ENCODE assay signal across 17 cellular contexts in genomic region chr2:119253114-119253702, GRCh38. TPM values are rescaled to one million over a fixed set of nuclear protein-coding genes. Genes with fewer than 3 reads are reported as not detected.
DNase-seq lines count a peak whose midpoint lies in the region; ATAC-seq and TF ChIP-seq lines count a peak whose summit lies in the region.
"Had no signal": no experiment of that assay in that cellular context is flagged by ENCODE, and none has a peak within 500 bp of the region (broad histone marks: within the 10 kb centered on the region; RNA-seq: fewer than 3 reads in every experiment).

No MANE protein-coding gene starts in this region.

- peak overlapping the region; percentile 60 to 97 for H3K4ac ChIP-seq in mesenchymal stem cell (ENCODE audit: low read depth in 1 of 2, low read length in 2 of 2)

- H3K4me3 ChIP-seq in AG04450 (ENCODE audit: low read depth, low read length) (no peak overlapping the region), Panc1 (ENCODE audit: low read depth in 2 of 2, low read length in 2 of 2) (no peak overlapping the region), mesenchymal stem cell (ENCODE audit: insufficient read depth in 1 of 2, low read depth in 1 of 2, low read length in 2 of 2) (peak overlapping the region in 1 of 2 experiments; percentile 7), MM.1S (ENCODE audit: low read length) (no peak overlapping the region)
- H3K4me3 ChIP-seq: HAP-1, lower lobe of right lung had no signal

- H4K91ac ChIP-seq in mesenchymal stem cell (ENCODE audit: low read length): no peak overlapping the region

- peak overlapping the region; percentile 6 to 75 for H3K18ac ChIP-seq in mesenchymal stem cell (ENCODE audit: low read depth in 1 of 2, low read length in 2 of 2)

- 76% methylated on average over 1 of the region's 2 CpGs for WGBS in mesenchymal stem cell

- peak overlapping the region in 1 of 2 experiments; percentile 83 for H2BK12ac ChIP-seq in mesenchymal stem cell (ENCODE audit: low read length in 2 of 2)

- POLR2A ChIA-PET in AG04450 (lab: Yijun Ruan, JAX) (interaction anchor here (0.7 to 1.4 kb wide), 2 partner anchors 12 to 22 kb away, joined by 3 to 6 read pairs; no protein-coding TSS in a partner anchor), Panc1 (lab: Charles Lee) (no interaction called here)
- POLR2A ChIA-PET in activated CD4-positive, alpha-beta memory T cell treated with anti-CD3 and anti-CD28 coated beads, Interleukin-2, amount 10 ng/mL, durations not matched to agents 7 days and 5 days (lab: Charles Lee): no interaction called here

- intact Hi-C loops in Panc1 (cut with micrococcal nuclease; ENCODE audit: unreplicated experiment): no loop called here

- H3K9me3 ChIP-seq in AG04450 (ENCODE audit: control insufficient read depth, insufficient read depth, low read length): no peaks in the 10 kb centered on the region
- no peaks in the 10 kb centered on the region for H3K9me3 ChIP-seq in Panc1 (ENCODE audit: control insufficient read depth, insufficient read depth, low read depth, low read length)
- H3K9me3 ChIP-seq in mesenchymal stem cell (ENCODE audit: control insufficient read depth, low read length): no peaks in the 10 kb centered on the region
- H3K9me3 ChIP-seq in MM.1S (replicated peaks; ENCODE audit: insufficient read depth, low read length): no peaks in the 10 kb centered on the region
- H3K9me3 ChIP-seq: HAP-1, lower lobe of right lung had no signal

- H2AFZ ChIP-seq in mesenchymal stem cell (ENCODE audit: low read depth, low read length) (no peak overlapping the region), MM.1S (ENCODE audit: low read length) (no peak overlapping the region)

- in situ Hi-C loops in Panc1 (cut with HindIII; ENCODE audit: low pct_unique_long_range_greater_than_20kb, low sequenced_read_pairs): no loop called here

- no peaks in the 10 kb centered on the region for H4K20me1 ChIP-seq in MM.1S (ENCODE audit: insufficient read depth, low read length)

- no peak overlapping the region for H4K8ac ChIP-seq in mesenchymal stem cell (ENCODE audit: low read length)

- no peak overlapping the region for H3K27ac Mint-ChIP-seq in activated CD4-positive, alpha-beta memory T cell treated with anti-CD3 and anti-CD28 coated beads, Interleukin-2, amount 10 ng/mL, durations not matched to agents 7 days and 5 days
- H3K27ac Mint-ChIP-seq: activated CD8-positive, alpha-beta T cell treated with anti-CD3 and anti-CD28 coated beads for 36 hours had no signal

- H3K4me1 ChIP-seq in Panc1 (ENCODE audit: control insufficient read depth, insufficient read depth, low read length): peaks cover 54% of the 10 kb centered on the region
- peaks cover 66% of the 10 kb centered on the region for H3K4me1 ChIP-seq in mesenchymal stem cell (ENCODE audit: control insufficient read depth, insufficient read depth, low read depth, low read length)
- no peaks in the 10 kb centered on the region for H3K4me1 ChIP-seq in MM.1S (ENCODE audit: low read length)
- H3K4me1 ChIP-seq: lower lobe of right lung had no signal

- H3K27ac ChIP-seq in AG04450 (ENCODE audit: low read depth, low read length): peak overlapping the region; percentile 94
- H3K27ac ChIP-seq in Panc1 (ENCODE audit: low read length): peak overlapping the region; percentile 86
- H3K27ac ChIP-seq in mesenchymal stem cell (ENCODE audit: low read length, poor library complexity, severe bottlenecking): peak overlapping the region; percentile 98
- H3K27ac ChIP-seq in MM.1S (ENCODE audit: low read length): no peak overlapping the region
- H3K27ac ChIP-seq: lower lobe of right lung had no signal

- ATAC-seq in Panc1 (peak; percentile 13; the same call in 1 of the 2 replicates), HG02981 (IDR thresholded peaks at IDR 0.05; ENCODE audit: unreplicated experiment) (no peak)
- ATAC-seq: activated CD8-positive, alpha-beta T cell treated with anti-CD3 and anti-CD28 coated beads for 36 hours; lower lobe of right lung had no signal

- H3K14ac ChIP-seq in mesenchymal stem cell (ENCODE audit: low read length in 2 of 2): no peak overlapping the region

- H3K79me1 ChIP-seq in mesenchymal stem cell (replicated peaks; ENCODE audit: low read length, poor library complexity, severe bottlenecking): peaks cover 33% of the 10 kb centered on the region

- no peaks in the 10 kb centered on the region for H3K36me3 Mint-ChIP-seq in activated CD4-positive, alpha-beta memory T cell treated with anti-CD3 and anti-CD28 coated beads, Interleukin-2, amount 10 ng/mL, durations not matched to agents 7 days and 5 days (ENCODE audit: low read depth)

- H3K4me1 Mint-ChIP-seq in activated CD4-positive, alpha-beta memory T cell treated with anti-CD3 and anti-CD28 coated beads, Interleukin-2, amount 10 ng/mL, durations not matched to agents 7 days and 5 days: no peaks in the 10 kb centered on the region

- H3K36me3 ChIP-seq in Panc1 (ENCODE audit: control insufficient read depth, insufficient read depth, low read length) (no peaks in the 10 kb centered on the region; the same call in 1 of the 2 replicates), mesenchymal stem cell (ENCODE audit: control insufficient read depth in 1 of 2, insufficient read depth in 2 of 2, low read depth in 1 of 2, low read length in 2 of 2) (peaks cover 37 to 58% of the 10 kb centered on the region in 2 experiments), MM.1S (replicated peaks; ENCODE audit: insufficient read depth, low read length) (no peaks in the 10 kb centered on the region)
- H3K36me3 ChIP-seq: lower lobe of right lung had no signal

- TF ChIP-seq CTCF in AG04450 (IDR thresholded peaks at IDR 0.05; ENCODE audit: low read depth, low read length) (no peak), Panc1 (IDR thresholded peaks at IDR 0.05) (no peak), MM.1S (IDR thresholded peaks at IDR 0.05; ENCODE audit: low read length) (no peak)

- no peaks in the 10 kb centered on the region for H3K9me2 ChIP-seq in MM.1S (replicated peaks; ENCODE audit: insufficient read depth, low read length)

- peak overlapping the region; percentile 79 for H2BK5ac ChIP-seq in mesenchymal stem cell (ENCODE audit: low read depth, low read length, poor library complexity, severe bottlenecking)

- H3K4me2 ChIP-seq in mesenchymal stem cell (ENCODE audit: low read length, poor library complexity, severe bottlenecking) (no peak overlapping the region), MM.1S (ENCODE audit: low read depth, low read length) (no peak overlapping the region)

- DNase-seq in AG04450 (ENCODE audit: low read depth, low spot score) (no peak), Panc1 (ENCODE audit: low read depth, low spot score) (no peak), dermis blood vessel endothelial cell (peak; percentile 37), mesenchymal stem cell (peak; percentile 72), NCI-H69 (lab: John Stamatoyannopoulos, UW) (no peak), MM.1S (no peak)
- DNase-seq in activated CD4-positive, alpha-beta memory T cell treated with anti-CD3 and anti-CD28 coated beads, Interleukin-2, amount 10 ng/mL, durations not matched to agents 7 days and 5 days: no peak
- DNase-seq: activated CD8-positive, alpha-beta T cell treated with anti-CD3 and anti-CD28 coated beads for 36 hours; activated naive CD4-positive, alpha-beta T cell; cortex of kidney; lower lobe of right lung; NCI-H1092; NCI-H2227 treated with DMSO at 0.1 percent for 48 hours; stimulated activated CD4-positive, alpha-beta T cell treated with anti-CD3 and anti-CD28 coated beads, Interleukin-15, amount 100 ng/mL, for 24 hours; T-helper 9 cell had no signal

- no peaks in the 10 kb centered on the region for H3K27me3 ChIP-seq in AG04450 (ENCODE audit: control insufficient read depth, insufficient read depth, low read length)
- H3K27me3 ChIP-seq in Panc1 (ENCODE audit: control insufficient read depth, insufficient read depth, low read length): no peaks in the 10 kb centered on the region
- H3K27me3 ChIP-seq in mesenchymal stem cell (ENCODE audit: control insufficient read depth in 1 of 2, insufficient read depth in 1 of 2, low read length in 2 of 2): no peaks in the 10 kb centered on the region
- H3K27me3 ChIP-seq in MM.1S (replicated peaks; ENCODE audit: insufficient read depth, low read length): no peaks in the 10 kb centered on the region

- peak overlapping the region; percentile 76 for H3K9ac ChIP-seq in mesenchymal stem cell (ENCODE audit: low read length)
- H3K9ac ChIP-seq in MM.1S (ENCODE audit: low read length): no peak overlapping the region

- no peaks in the 10 kb centered on the region for H3K27me3 Mint-ChIP-seq in activated CD4-positive, alpha-beta memory T cell treated with anti-CD3 and anti-CD28 coated beads, Interleukin-2, amount 10 ng/mL, durations not matched to agents 7 days and 5 days

- H3K23ac ChIP-seq in mesenchymal stem cell (ENCODE audit: low read length in 2 of 2): no peak overlapping the region

- H3F3A ChIP-seq in MM.1S (ENCODE audit: insufficient read depth, low read length): no peaks in the 10 kb centered on the region

- CTCF ChIA-PET in AG04450 (lab: Charles Lee): no interaction called here
- CTCF ChIA-PET in Panc1 (lab: Charles Lee): no interaction called here
- CTCF ChIA-PET in activated CD4-positive, alpha-beta memory T cell treated with anti-CD3 and anti-CD28 coated beads, Interleukin-2, amount 10 ng/mL, durations not matched to agents 7 days and 5 days (lab: Charles Lee): no interaction called here

- no peaks in the 10 kb centered on the region for H3K79me2 ChIP-seq in MM.1S (ENCODE audit: low read length)

- no TSS peak for BruUV-seq in Panc1 (replicated peaks; lab: Mats Ljungman, UMichigan)

- H3K9me3 Mint-ChIP-seq in activated CD4-positive, alpha-beta memory T cell treated with anti-CD3 and anti-CD28 coated beads, Interleukin-2, amount 10 ng/mL, durations not matched to agents 7 days and 5 days: no peaks in the 10 kb centered on the region
- H3K9me3 Mint-ChIP-seq: activated CD8-positive, alpha-beta T cell treated with anti-CD3 and anti-CD28 coated beads for 36 hours had no signal

- no peak overlapping the region for H3K4me3 Mint-ChIP-seq in activated CD4-positive, alpha-beta memory T cell treated with anti-CD3 and anti-CD28 coated beads, Interleukin-2, amount 10 ng/mL, durations not matched to agents 7 days and 5 days
- H3K4me3 Mint-ChIP-seq: activated CD8-positive, alpha-beta T cell treated with anti-CD3 and anti-CD28 coated beads for 36 hours had no signal

- H2AK5ac ChIP-seq in mesenchymal stem cell (ENCODE audit: low read length, severe bottlenecking): peak overlapping the region; percentile 99

- peak overlapping the region; percentile 86 for H2BK120ac ChIP-seq in mesenchymal stem cell (ENCODE audit: low read depth, low read length)

- H2BK15ac ChIP-seq in mesenchymal stem cell (ENCODE audit: low read depth, poor library complexity, severe bottlenecking): no peak overlapping the region

RNA-seq across cellular contexts. Expression of gene STEAP3, which starts 29.6 kb away (rescaled TPM):
- polyA plus RNA-seq in AG04450 (2011; rRNA removed): 34.3 and 42.7 TPM in 2 replicates
- polyA minus RNA-seq in AG04450 (2011; rRNA and poly(A)+ RNA removed): 32.6 and 39.5 TPM in 2 replicates
- total RNA-seq in Panc1 (2021; ENCODE audit: unreplicated experiment) (44.8 TPM), dermis blood vessel endothelial cell (3.9 and 7.9 TPM in 2 replicates)
- 57.3 TPM for polyA plus RNA-seq in Panc1 (2012; ENCODE audit: insufficient read length)
- 25.2 TPM for polyA plus RNA-seq in mesenchymal stem cell (2013, experiment 1 of 2)
- 25.9 TPM for polyA plus RNA-seq in mesenchymal stem cell (2013, experiment 2 of 2)
- not detected for total RNA-seq in activated CD4-positive, alpha-beta memory T cell treated with anti-CD3 and anti-CD28 coated beads, Interleukin-2, amount 10 ng/mL, durations not matched to agents 7 days and 5 days

Comparison
In these comparisons a context has a peak if more than half of its experiments do, and no peak if none do; other contexts are left out.
1. DNase-seq: peak in dermis blood vessel endothelial cell (single experiment) and mesenchymal stem cell (single experiment); none in AG04450 (single experiment), Panc1 (single experiment), NCI-H69 (single experiment), MM.1S (single experiment) and activated CD4-positive, alpha-beta memory T cell treated with anti-CD3 and anti-CD28 coated beads, Interleukin-2, amount 10 ng/mL, durations not matched to agents 7 days and 5 days (single experiment).